ENCODE assay signal across 11 cellular contexts in the genomic region with DNA sequence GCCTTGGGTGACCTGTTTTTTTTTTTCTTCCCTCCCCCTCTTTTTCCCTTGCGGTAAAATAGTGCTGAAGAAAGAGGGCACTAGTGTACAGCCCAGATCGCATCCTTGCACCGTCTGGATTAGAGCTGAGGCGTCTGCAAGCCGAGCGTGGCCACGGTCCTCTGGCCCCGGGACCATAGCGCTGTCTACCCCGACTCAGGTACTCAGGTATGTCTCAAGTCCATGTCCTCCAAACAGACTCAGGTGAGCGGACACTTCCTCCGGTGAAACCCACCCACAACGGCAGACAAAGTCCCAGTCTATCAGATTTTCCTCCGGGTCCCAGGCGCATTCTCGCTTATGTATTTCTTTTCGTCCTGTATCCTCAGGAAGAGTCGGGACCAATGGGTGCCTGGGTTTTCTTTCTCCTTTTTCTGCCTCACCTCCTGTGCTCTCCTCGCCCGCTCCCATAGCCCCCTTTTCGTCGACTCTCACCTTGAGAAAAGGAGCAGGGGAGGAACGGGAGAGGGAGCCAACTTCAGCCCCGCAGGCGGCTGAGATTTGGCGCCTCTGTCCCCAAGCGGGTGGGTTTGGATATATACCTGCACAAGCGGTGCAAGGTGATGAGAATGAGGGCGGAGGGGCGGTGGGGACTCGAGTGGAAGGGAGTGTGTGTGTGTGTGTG. TPM values are rescaled to one million over a fixed set of nuclear protein-coding genes. Genes with fewer than 3 reads are reported as not detected.
DNase-seq lines count a peak whose midpoint lies in the region; ATAC-seq and TF ChIP-seq lines count a peak whose summit lies in the region.
"Had no signal": no experiment of that assay in that cellular context is flagged by ENCODE, and none has a peak within 500 bp of the region (broad histone marks: within the 10 kb centered on the region; RNA-seq: fewer than 3 reads in every experiment).

No MANE protein-coding gene starts in this region.

- no peaks in the 10 kb centered on the region for H3K36me3 Mint-ChIP-seq in activated T-cell treated with anti-CD3 and anti-CD28 coated beads, Interleukin-2, amount 50 U/mL, for 4 hours (ENCODE audit: insufficient read depth)

- H3K9me3 Mint-ChIP-seq in activated T-cell treated with anti-CD3 and anti-CD28 coated beads, Interleukin-2, amount 50 U/mL, for 4 hours: peaks cover 8% of the 10 kb centered on the region
- H3K9me3 Mint-ChIP-seq: activated naive CD8-positive, alpha-beta T cell treated with anti-CD3 and anti-CD28 coated beads, Interleukin-2, amount 50 U/mL, for 24 hours had no signal

- POLR2A ChIA-PET in A673 (lab: Charles Lee; ENCODE audit: low non-redundant PET): no interaction called here

- no TSS peak for BruUV-seq in A673 (replicated peaks; lab: Mats Ljungman, UMichigan)

- H3K4me1 ChIP-seq in heart left ventricle: peaks cover 0 to 3% (median 0%) of the 10 kb centered on the region in 12 donors
- no peaks in the 10 kb centered on the region for H3K4me1 ChIP-seq in right cardiac atrium (ENCODE audit: control insufficient read depth, insufficient read depth, low read length)
- no peaks in the 10 kb centered on the region for H3K4me1 ChIP-seq in RWPE2 (ENCODE audit: insufficient read depth, poor library complexity, severe bottlenecking)
- H3K4me1 ChIP-seq in iPS-15b (ENCODE audit: control insufficient read depth, insufficient read depth, low read length): no peaks in the 10 kb centered on the region
- H3K4me1 ChIP-seq in transverse colon: no peaks in the 10 kb centered on the region
- no peaks in the 10 kb centered on the region for H3K4me1 ChIP-seq in A673 (ENCODE audit: insufficient read depth, low read length, poor library complexity, severe bottlenecking)
- H3K4me1 ChIP-seq: esophagus squamous epithelium had no signal

- H3K9me3 ChIP-seq in heart left ventricle (no peaks in the 10 kb centered on the region), right cardiac atrium (ENCODE audit: control insufficient read depth, low read length) (no peaks in the 10 kb centered on the region), RWPE2 (ENCODE audit: severe bottlenecking) (no peaks in the 10 kb centered on the region), iPS-15b (ENCODE audit: control insufficient read depth, insufficient read depth, low read length) (no peaks in the 10 kb centered on the region), transverse colon (no peaks in the 10 kb centered on the region), A673 (ENCODE audit: low read depth, low read length, poor library complexity, severe bottlenecking) (no peaks in the 10 kb centered on the region)
- H3K9me3 ChIP-seq: esophagus squamous epithelium, thoracic aorta had no signal

- H3K36me3 ChIP-seq in heart left ventricle (no peaks in the 10 kb centered on the region), RWPE2 (ENCODE audit: low read depth) (no peaks in the 10 kb centered on the region), iPS-15b (ENCODE audit: control insufficient read depth, insufficient read depth, low read length) (no peaks in the 10 kb centered on the region), transverse colon (no peaks in the 10 kb centered on the region), A673 (ENCODE audit: insufficient read depth, low read length, poor library complexity, severe bottlenecking) (no peaks in the 10 kb centered on the region)
- H3K36me3 ChIP-seq: esophagus squamous epithelium, thoracic aorta had no signal

- peaks cover 2% of the 10 kb centered on the region for H3K4me1 Mint-ChIP-seq in activated T-cell treated with anti-CD3 and anti-CD28 coated beads, Interleukin-2, amount 50 U/mL, for 4 hours (ENCODE audit: low read depth)
- H3K4me1 Mint-ChIP-seq: activated naive CD8-positive, alpha-beta T cell treated with anti-CD3 and anti-CD28 coated beads, Interleukin-2, amount 50 U/mL, for 24 hours had no signal

- in situ Hi-C loops in transverse colon (cut with MboI; ENCODE audit: low pct_ligation_motif_present in 1 of 4, low pct_unique_long_range_greater_than_20kb in 1 of 4, low sequenced_read_pairs in 3 of 4): no loop called here

- ATAC-seq in heart left ventricle: peak in 3 of 4 donors; percentile 9 to 46 (median 42)
- no peak for ATAC-seq in right cardiac atrium
- ATAC-seq in RWPE2 (ENCODE audit: low read depth): peak; percentile 42
- ATAC-seq in activated T-cell treated with anti-CD3 and anti-CD28 coated beads, Interleukin-2, amount 50 U/mL, for 4 hours: no peak
- ATAC-seq in GM21576 (IDR thresholded peaks at IDR 0.05; ENCODE audit: unreplicated experiment): no peak

- no peak overlapping the region for H3K4me3 ChIP-seq in heart left ventricle
- no peak overlapping the region for H3K4me3 ChIP-seq in right cardiac atrium (ENCODE audit: low read length)
- no peak overlapping the region for H3K4me3 ChIP-seq in RWPE2 (ENCODE audit: severe bottlenecking)
- H3K4me3 ChIP-seq in iPS-15b (ENCODE audit: low read depth, low read length): peak overlapping the region; percentile 83
- no peak overlapping the region for H3K4me3 ChIP-seq in transverse colon
- no peak overlapping the region for H3K4me3 ChIP-seq in A673 (ENCODE audit: low read depth, low read length, poor library complexity, severe bottlenecking)

- TF ChIP-seq EP300 in transverse colon (IDR thresholded peaks at IDR 0.05; ENCODE audit: low read depth): no peak

- intact Hi-C loops in heart left ventricle (cut with DNase I): no loop called here
- intact Hi-C loops in right cardiac atrium (cut with DNase I): no loop called here
- intact Hi-C loops in transverse colon (cut with DNase I; ENCODE audit: low total_unique reads): no loop called here
- intact Hi-C loops in A673 (cut with micrococcal nuclease; ENCODE audit: unreplicated experiment): no loop called here

- H3K9ac ChIP-seq in iPS-15b (ENCODE audit: low read depth, low read length): no peak overlapping the region

- H3K27me3 Mint-ChIP-seq in activated T-cell treated with anti-CD3 and anti-CD28 coated beads, Interleukin-2, amount 50 U/mL, for 4 hours (ENCODE audit: low read depth): peaks cover 57% of the 10 kb centered on the region

- H3K27ac ChIP-seq in heart left ventricle: no peak overlapping the region
- no peak overlapping the region for H3K27ac ChIP-seq in right cardiac atrium (ENCODE audit: low read length)
- H3K27ac ChIP-seq in RWPE2 (ENCODE audit: poor library complexity, severe bottlenecking): no peak overlapping the region
- H3K27ac ChIP-seq in transverse colon: no peak overlapping the region
- H3K27ac ChIP-seq in A673 (ENCODE audit: low read depth, low read length, poor library complexity, severe bottlenecking): no peak overlapping the region
- H3K27ac ChIP-seq: esophagus squamous epithelium, thoracic aorta had no signal

- H3K4me3 Mint-ChIP-seq in activated T-cell treated with anti-CD3 and anti-CD28 coated beads, Interleukin-2, amount 50 U/mL, for 4 hours: no peak overlapping the region
- H3K4me3 Mint-ChIP-seq: activated naive CD8-positive, alpha-beta T cell treated with anti-CD3 and anti-CD28 coated beads, Interleukin-2, amount 50 U/mL, for 24 hours had no signal

- 5 to 6% (median 5%) methylated on average over 31 of the region's 31 CpGs for WGBS in heart left ventricle, 4 donors
- 6% methylated on average over 31 of the region's 31 CpGs for WGBS in right cardiac atrium
- 13 to 25% methylated on average over 17 to 31 of the region's 31 CpGs for WGBS in transverse colon (ENCODE audit: low coverage in 1 of 2), 2 donors

- DNase-seq in heart left ventricle (no peak), right cardiac atrium (no peak), RWPE2 (ENCODE audit: low spot score) (no peak), transverse colon (peak; percentile 6), A673 (ENCODE audit: low spot score) (no peak)
- DNase-seq in activated T-cell treated with anti-CD3 and anti-CD28 coated beads, Interleukin-2, amount 50 U/mL, for 4 hours: no peak
- DNase-seq: esophagus squamous epithelium had no signal

- H3K27me3 ChIP-seq in heart left ventricle (peaks cover 7 to 56% (median 34%) of the 10 kb centered on the region in 9 donors), right cardiac atrium (ENCODE audit: control insufficient read depth, insufficient read depth) (peaks cover 2% of the 10 kb centered on the region), RWPE2 (ENCODE audit: insufficient read depth, poor library complexity, severe bottlenecking) (peaks cover 61% of the 10 kb centered on the region), iPS-15b (ENCODE audit: control insufficient read depth, insufficient read depth, low read length) (peaks cover 45% of the 10 kb centered on the region), transverse colon (peaks cover 42% of the 10 kb centered on the region), A673 (replicated peaks; ENCODE audit: insufficient read depth, low read depth, low read length, poor library complexity) (peaks cover 73% of the 10 kb centered on the region)

- CTCF ChIA-PET in A673 (lab: Charles Lee): interaction anchor here (1.0 kb wide), 1 partner anchor 13 kb away, joined by 3 read pairs; no protein-coding TSS in a partner anchor

- TF ChIP-seq POLR2A in heart left ventricle (IDR thresholded peaks at IDR 0.05) (no peak), transverse colon (IDR thresholded peaks at IDR 0.05) (no peak)

- TF ChIP-seq CTCF in heart left ventricle (IDR thresholded peaks at IDR 0.05) (no peak), RWPE2 (IDR thresholded peaks at IDR 0.05; ENCODE audit: poor library complexity, severe bottlenecking) (no peak), transverse colon (IDR thresholded peaks at IDR 0.05) (no peak), A673 (conservative IDR thresholded peaks at IDR 0.05; ENCODE audit: low read depth, low read length) (no peak)

RNA-seq across cellular contexts. Expression of gene GRM1, which starts 1.1 kb away (rescaled TPM):
- 1 to 10 TPM; 1.1 to 6.9 (median 5.0) TPM for total RNA-seq in heart left ventricle
- polyA plus RNA-seq in heart left ventricle: under 1 TPM; 0.62 to 0.91 TPM
- under 1 TPM; 0.09 to 0.89 (median 0.30) TPM for total RNA-seq in right cardiac atrium
- polyA plus RNA-seq in right cardiac atrium: 0.02 TPM
- under 1 TPM in 1 of 4 donors, not detected in 3; 0.16 TPM for total RNA-seq in transverse colon
- total RNA-seq in activated T-cell treated with anti-CD3 and anti-CD28 coated beads, Interleukin-2, amount 50 U/mL, for 4 hours: not detected
- 0.11 and 0.15 TPM in 2 replicates for total RNA-seq in A673 (2021)
- total RNA-seq: esophagus squamous epithelium had no signal

Comparison
In these comparisons a context has a peak if more than half of its experiments do, and no peak if none do; other contexts are left out.
1. ATAC-seq: peak in heart left ventricle (3 of 4) and RWPE2 (single experiment); none in right cardiac atrium (0 of 2), activated T-cell treated with anti-CD3 and anti-CD28 coated beads, Interleukin-2, amount 50 U/mL, for 4 hours (0 of 2) and GM21576 (single experiment).